12 cellular contexts compared by ENCODE assay signal in genomic region chr17:41772218-41772585, GRCh38. TPM values are rescaled to one million over a fixed set of nuclear protein-coding genes. Genes with fewer than 3 reads are reported as not detected.
DNase-seq lines count a peak whose midpoint lies in the region; ATAC-seq and TF ChIP-seq lines count a peak whose summit lies in the region.
"Had no signal": no experiment of that assay in that cellular context is flagged by ENCODE, and none has a peak within 500 bp of the region (broad histone marks: within the 10 kb centered on the region; RNA-seq: fewer than 3 reads in every experiment).

No MANE protein-coding gene starts in this region.

- DNase-seq in activated naive CD8-positive, alpha-beta T cell treated with anti-CD3 and anti-CD28 coated beads, Interleukin-2, amount 10 ng/mL, durations not matched to agents 7 days and 5 days = no peak
- DNase-seq in activated naive CD8-positive, alpha-beta T cell treated with anti-CD3 and anti-CD28 coated beads, Interleukin-2, amount 50 U/mL, for 24 hours = no peak
- DNase-seq in left lobe of liver (ENCODE audit: low spot score) (peak; percentile 62), type B pancreatic cell (ENCODE audit: extremely low spot score, unreplicated experiment) (no peak)
- no peak for DNase-seq in stimulated activated CD4-positive, alpha-beta T cell treated with anti-CD3 and anti-CD28 coated beads, Interleukin-1b, Interleukin-23, amount 100 ng/mL, for 48 hours
- DNase-seq: ACHN, adrenal gland, MG63 had no signal

- H3K4me3 Mint-ChIP-seq in activated naive CD8-positive, alpha-beta T cell treated with anti-CD3 and anti-CD28 coated beads, Interleukin-2, amount 10 ng/mL, durations not matched to agents 7 days and 5 days = no peak overlapping the region
- no peak overlapping the region for H3K4me3 Mint-ChIP-seq in activated naive CD8-positive, alpha-beta T cell treated with anti-CD3 and anti-CD28 coated beads, Interleukin-2, amount 50 U/mL, for 24 hours
- peak overlapping the region; percentile 47 for H3K4me3 Mint-ChIP-seq in type B pancreatic cell
- H3K4me3 Mint-ChIP-seq: T-helper 2 cell treated with Interferon-gamma antibody and Interleukin-4, amounts not matched to agents 5 μg/mL and 100 μg/mL, for 36 hours had no signal

- H3K36me3 Mint-ChIP-seq in activated naive CD8-positive, alpha-beta T cell treated with anti-CD3 and anti-CD28 coated beads, Interleukin-2, amount 10 ng/mL, durations not matched to agents 7 days and 5 days = peaks cover 1% of the 10 kb centered on the region
- H3K36me3 Mint-ChIP-seq in activated naive CD8-positive, alpha-beta T cell treated with anti-CD3 and anti-CD28 coated beads, Interleukin-2, amount 50 U/mL, for 24 hours (ENCODE audit: low read depth) = no peaks in the 10 kb centered on the region
- peaks cover 12% of the 10 kb centered on the region for H3K36me3 Mint-ChIP-seq in type B pancreatic cell

- peak; percentile 16 for ATAC-seq in activated naive CD8-positive, alpha-beta T cell treated with anti-CD3 and anti-CD28 coated beads, Interleukin-2, amount 10 ng/mL, durations not matched to agents 7 days and 5 days (ENCODE audit: low read depth)
- ATAC-seq in activated naive CD8-positive, alpha-beta T cell treated with anti-CD3 and anti-CD28 coated beads, Interleukin-2, amount 50 U/mL, for 24 hours = no peak
- ATAC-seq in left lobe of liver (peak; percentile 46), GM21360 (IDR thresholded peaks at IDR 0.05; ENCODE audit: unreplicated experiment) (no peak), HG02885 (IDR thresholded peaks at IDR 0.05; ENCODE audit: poor library complexity, unreplicated experiment) (no peak)

- POLR2A ChIA-PET in activated naive CD8-positive, alpha-beta T cell treated with anti-CD3 and anti-CD28 coated beads, Interleukin-2, amount 10 ng/mL, durations not matched to agents 7 days and 5 days (lab: Charles Lee) = no interaction called here

- H3K9me3 Mint-ChIP-seq in activated naive CD8-positive, alpha-beta T cell treated with anti-CD3 and anti-CD28 coated beads, Interleukin-2, amount 10 ng/mL, durations not matched to agents 7 days and 5 days = no peaks in the 10 kb centered on the region
- H3K9me3 Mint-ChIP-seq in activated naive CD8-positive, alpha-beta T cell treated with anti-CD3 and anti-CD28 coated beads, Interleukin-2, amount 50 U/mL, for 24 hours = no peaks in the 10 kb centered on the region
- no peaks in the 10 kb centered on the region for H3K9me3 Mint-ChIP-seq in type B pancreatic cell
- H3K9me3 Mint-ChIP-seq: T-helper 2 cell treated with Interferon-gamma antibody and Interleukin-4, amounts not matched to agents 5 μg/mL and 100 μg/mL, for 36 hours had no signal

- H3K27ac Mint-ChIP-seq in activated naive CD8-positive, alpha-beta T cell treated with anti-CD3 and anti-CD28 coated beads, Interleukin-2, amount 10 ng/mL, durations not matched to agents 7 days and 5 days = no peak overlapping the region
- no peak overlapping the region for H3K27ac Mint-ChIP-seq in activated naive CD8-positive, alpha-beta T cell treated with anti-CD3 and anti-CD28 coated beads, Interleukin-2, amount 50 U/mL, for 24 hours
- peak overlapping the region; percentile 92 for H3K27ac Mint-ChIP-seq in type B pancreatic cell
- H3K27ac Mint-ChIP-seq: T-helper 2 cell treated with Interferon-gamma antibody and Interleukin-4, amounts not matched to agents 5 μg/mL and 100 μg/mL, for 36 hours had no signal

- no peaks in the 10 kb centered on the region for H3K27me3 Mint-ChIP-seq in activated naive CD8-positive, alpha-beta T cell treated with anti-CD3 and anti-CD28 coated beads, Interleukin-2, amount 10 ng/mL, durations not matched to agents 7 days and 5 days
- H3K27me3 Mint-ChIP-seq in activated naive CD8-positive, alpha-beta T cell treated with anti-CD3 and anti-CD28 coated beads, Interleukin-2, amount 50 U/mL, for 24 hours = no peaks in the 10 kb centered on the region
- H3K27me3 Mint-ChIP-seq in type B pancreatic cell = no peaks in the 10 kb centered on the region

- H3K27ac ChIP-seq in VCaP = peak overlapping the region; percentile 89

- TF ChIP-seq CTCF in VCaP (conservative IDR thresholded peaks at IDR 0.05) (no peak), type B pancreatic cell (conservative IDR thresholded peaks at IDR 0.05) (no peak)

- peaks cover 7% of the 10 kb centered on the region for H3K4me1 Mint-ChIP-seq in activated naive CD8-positive, alpha-beta T cell treated with anti-CD3 and anti-CD28 coated beads, Interleukin-2, amount 10 ng/mL, durations not matched to agents 7 days and 5 days
- no peaks in the 10 kb centered on the region for H3K4me1 Mint-ChIP-seq in activated naive CD8-positive, alpha-beta T cell treated with anti-CD3 and anti-CD28 coated beads, Interleukin-2, amount 50 U/mL, for 24 hours
- H3K4me1 Mint-ChIP-seq in type B pancreatic cell (ENCODE audit: unreplicated experiment) = peaks cover 12% of the 10 kb centered on the region

RNA-seq across cellular contexts. Expression of gene JUP, which starts 14.3 kb away (rescaled TPM):
- 10 to 100 TPM; 10.1 to 12.8 TPM for total RNA-seq in activated naive CD8-positive, alpha-beta T cell treated with anti-CD3 and anti-CD28 coated beads, Interleukin-2, amount 10 ng/mL, durations not matched to agents 7 days and 5 days
- total RNA-seq in left lobe of liver (72.5 TPM), type B pancreatic cell (ENCODE audit: low replicate concordance) (169 and 505 TPM in 2 replicates)

RNA-seq across cellular contexts. Expression of gene HAP1, which starts 37.8 kb away (rescaled TPM):
- under 1 TPM in 1 of 2 experiments, not detected in 1; 0.14 TPM for total RNA-seq in activated naive CD8-positive, alpha-beta T cell treated with anti-CD3 and anti-CD28 coated beads, Interleukin-2, amount 10 ng/mL, durations not matched to agents 7 days and 5 days
- total RNA-seq in left lobe of liver (not detected), type B pancreatic cell (ENCODE audit: low replicate concordance) (4.3 and 11.6 TPM in 2 replicates)

RNA-seq across cellular contexts. Expression of gene P3H4, which starts 39.5 kb away (rescaled TPM):
- 1 to 10 TPM; 3.2 to 3.7 TPM for total RNA-seq in activated naive CD8-positive, alpha-beta T cell treated with anti-CD3 and anti-CD28 coated beads, Interleukin-2, amount 10 ng/mL, durations not matched to agents 7 days and 5 days
- total RNA-seq in left lobe of liver = 3.3 TPM
- 24.7 and 50.5 TPM in 2 replicates for total RNA-seq in type B pancreatic cell (ENCODE audit: low replicate concordance)

RNA-seq across cellular contexts. Expression of gene FKBP10, which starts 40.6 kb away (rescaled TPM):
- total RNA-seq in activated naive CD8-positive, alpha-beta T cell treated with anti-CD3 and anti-CD28 coated beads, Interleukin-2, amount 10 ng/mL, durations not matched to agents 7 days and 5 days = under 1 TPM; 0.53 to 0.94 TPM
- total RNA-seq in left lobe of liver (5.1 TPM), type B pancreatic cell (ENCODE audit: low replicate concordance) (54.3 and 249 TPM in 2 replicates)

Comparison
In these comparisons a context has a peak if more than half of its experiments do, and no peak if none do; other contexts are left out.
1. ATAC-seq: peak in activated naive CD8-positive, alpha-beta T cell treated with anti-CD3 and anti-CD28 coated beads, Interleukin-2, amount 10 ng/mL, durations not matched to agents 7 days and 5 days (single experiment) and left lobe of liver (single experiment); none in activated naive CD8-positive, alpha-beta T cell treated with anti-CD3 and anti-CD28 coated beads, Interleukin-2, amount 50 U/mL, for 24 hours (single experiment), GM21360 (single experiment) and HG02885 (single experiment).